Comparison of ENCODE assay signal across 10 cellular contexts in genomic region chr14:103126873-103127304, GRCh38. TPM values are rescaled to one million over a fixed set of nuclear protein-coding genes. Genes with fewer than 3 reads are reported as not detected.
DNase-seq lines count a peak whose midpoint lies in the region; ATAC-seq and TF ChIP-seq lines count a peak whose summit lies in the region.
"Had no signal": no experiment of that assay in that cellular context is flagged by ENCODE, and none has a peak within 500 bp of the region (broad histone marks: within the 10 kb centered on the region; RNA-seq: fewer than 3 reads in every experiment).

No MANE protein-coding gene starts in this region.

- H3K9me3 ChIP-seq in neuron (ENCODE audit: low read length), result no peaks in the 10 kb centered on the region

- no peak overlapping the region for H3K27ac ChIP-seq in foreskin keratinocyte

- no peak overlapping the region for H3K27ac Mint-ChIP-seq in activated naive CD8-positive, alpha-beta T cell treated with anti-CD3 and anti-CD28 coated beads, Interleukin-2, amount 50 U/mL, for 24 hours

- no peaks in the 10 kb centered on the region for H3K36me3 Mint-ChIP-seq in activated naive CD8-positive, alpha-beta T cell treated with anti-CD3 and anti-CD28 coated beads, Interleukin-2, amount 50 U/mL, for 24 hours (ENCODE audit: low read depth)

- H3K9me3 Mint-ChIP-seq in activated naive CD8-positive, alpha-beta T cell treated with anti-CD3 and anti-CD28 coated beads, Interleukin-2, amount 50 U/mL, for 24 hours, result no peaks in the 10 kb centered on the region

- peaks cover 49% of the 10 kb centered on the region for H3K27me3 ChIP-seq in foreskin keratinocyte
- peaks cover 54% of the 10 kb centered on the region for H3K27me3 ChIP-seq in neuron (ENCODE audit: insufficient read depth, low read length)

- H2AFZ ChIP-seq in neuron (ENCODE audit: low read depth, low read length), result peak overlapping the region; percentile 8

- peaks cover 3% of the 10 kb centered on the region for H3K4me1 Mint-ChIP-seq in activated naive CD8-positive, alpha-beta T cell treated with anti-CD3 and anti-CD28 coated beads, Interleukin-2, amount 50 U/mL, for 24 hours

- no peaks in the 10 kb centered on the region for H3K36me3 ChIP-seq in neuron (ENCODE audit: insufficient read depth, low read length)

- H3K27me3 Mint-ChIP-seq in activated naive CD8-positive, alpha-beta T cell treated with anti-CD3 and anti-CD28 coated beads, Interleukin-2, amount 50 U/mL, for 24 hours, result peaks cover 17% of the 10 kb centered on the region

- DNase-seq in AG10803 (ENCODE audit: low read depth) (no peak), NCI-H526 (lab: John Stamatoyannopoulos, UW) (peak; percentile 43 to 93), foreskin keratinocyte (peak in 1 of 2 donors; percentile 36)
- DNase-seq in stimulated activated CD4-positive, alpha-beta T cell treated with anti-CD3 and anti-CD28 coated beads, Interleukin-4, amount 100 ng/mL, for 1 hour, result no peak
- DNase-seq in activated naive CD8-positive, alpha-beta T cell treated with anti-CD3 and anti-CD28 coated beads, Interleukin-2, amount 50 U/mL, for 24 hours, result no peak
- DNase-seq: KBM-7 had no signal

- TF ChIP-seq CTCF in AG10803 (conservative IDR thresholded peaks at IDR 0.05; ENCODE audit: low read length) (no peak), foreskin keratinocyte (conservative IDR thresholded peaks at IDR 0.05) (peak; percentile 60)

- peak; percentile 76 for ATAC-seq in foreskin keratinocyte
- ATAC-seq in GM21576 (IDR thresholded peaks at IDR 0.05; ENCODE audit: unreplicated experiment), result no peak
- ATAC-seq in HG02885 (IDR thresholded peaks at IDR 0.05; ENCODE audit: poor library complexity, unreplicated experiment), result no peak
- no peak for ATAC-seq in activated naive CD8-positive, alpha-beta T cell treated with anti-CD3 and anti-CD28 coated beads, Interleukin-2, amount 50 U/mL, for 24 hours

- peaks cover 7% of the 10 kb centered on the region for H3K4me1 ChIP-seq in foreskin keratinocyte
- H3K4me1 ChIP-seq in neuron (ENCODE audit: insufficient read depth, low read length), result peaks cover 7% of the 10 kb centered on the region

- H3K4me3 ChIP-seq in AG10803 (ENCODE audit: low read length) (peak overlapping the region; percentile 20; the same call in 1 of the 2 replicates), neuron (ENCODE audit: low read length) (peak overlapping the region; percentile 9)

- no peak overlapping the region for H3K4me3 Mint-ChIP-seq in activated naive CD8-positive, alpha-beta T cell treated with anti-CD3 and anti-CD28 coated beads, Interleukin-2, amount 50 U/mL, for 24 hours

RNA-seq across cellular contexts. Expression of gene TNFAIP2, which starts 3.6 kb away (rescaled TPM):
- total RNA-seq in foreskin keratinocyte, result 0.28 and 0.65 TPM in 2 replicates
- polyA plus RNA-seq in foreskin keratinocyte, result 0.27 and 0.65 TPM in 2 replicates

RNA-seq across cellular contexts. Expression of gene EXOC3L4, which starts 32.4 kb away (rescaled TPM):
- total RNA-seq in foreskin keratinocyte, result not detected in 2 replicates
- polyA plus RNA-seq in foreskin keratinocyte, result not detected in 2 replicates
- total RNA-seq: T-helper 2 cell treated with Interferon-gamma antibody and Interleukin-4, amounts not matched to agents 100 ng/mL and 5 ng/mL, for 36 hours had no signal

RNA-seq across cellular contexts. Expression of gene LBHD2, which starts 42.9 kb away (rescaled TPM):
- total RNA-seq in foreskin keratinocyte, result not detected in 2 replicates
- not detected in 2 replicates for polyA plus RNA-seq in foreskin keratinocyte
- total RNA-seq: T-helper 2 cell treated with Interferon-gamma antibody and Interleukin-4, amounts not matched to agents 100 ng/mL and 5 ng/mL, for 36 hours had no signal

Comparison
In these comparisons a context has a peak if more than half of its experiments do, and no peak if none do; other contexts are left out.
1. DNase-seq: peak in NCI-H526 (2 of 2); none in AG10803 (single experiment), stimulated activated CD4-positive, alpha-beta T cell treated with anti-CD3 and anti-CD28 coated beads, Interleukin-4, amount 100 ng/mL, for 1 hour (single experiment) and activated naive CD8-positive, alpha-beta T cell treated with anti-CD3 and anti-CD28 coated beads, Interleukin-2, amount 50 U/mL, for 24 hours (single experiment).